In the genomic region with DNA sequence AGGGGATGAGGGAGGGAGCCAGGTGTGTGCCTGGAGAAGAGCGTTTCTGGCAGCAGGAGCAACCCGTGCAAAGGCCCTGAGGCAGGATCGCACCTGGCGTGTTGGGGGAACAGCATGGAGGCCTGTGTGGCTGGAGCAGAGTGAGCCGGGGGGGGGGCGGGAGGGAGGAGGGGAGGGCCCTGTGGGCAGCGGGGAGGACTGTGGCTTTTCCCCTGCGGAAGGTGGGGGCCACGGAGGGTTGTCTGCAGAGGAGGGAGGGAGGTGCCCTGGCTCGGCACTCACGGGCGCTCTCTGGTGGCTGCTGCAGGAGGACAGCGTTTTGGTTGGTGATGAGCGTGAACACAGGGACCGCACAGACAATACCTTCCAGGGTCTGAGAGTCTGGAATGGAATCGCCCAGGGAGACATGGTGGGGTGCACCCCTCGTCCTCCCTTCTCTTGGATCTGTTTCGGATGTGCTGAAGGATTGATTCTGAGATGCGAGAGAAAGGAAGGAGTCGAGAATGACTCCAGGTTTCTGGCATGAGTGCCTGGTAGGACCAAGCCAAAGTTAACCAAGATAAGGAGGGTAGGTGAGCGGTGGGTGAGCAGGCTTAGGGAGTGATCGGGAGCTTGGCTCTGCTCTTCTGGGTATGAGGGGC, we compare ENCODE assay signal across 1 cellular context.
TF ChIP-seq lines count a peak whose summit lies in the region.

No MANE protein-coding gene starts in this region.

TF ChIP-seq in GM12878, 131 proteins besides CTCF, POLR2A, EP300 and RAD21 (continued from another document):
- peak; percentile 20; the same call in 1 of the 2 replicates for TF ChIP-seq LARP7 (IDR thresholded peaks at IDR 0.05)
- TF ChIP-seq RAD51 (IDR thresholded peaks at IDR 0.05): no peak
- no peak for TF ChIP-seq DPF2 (IDR thresholded peaks at IDR 0.05)
- TF ChIP-seq YY1 (IDR thresholded peaks at IDR 0.05; ENCODE audit: low read depth, low read length): 0 out of 2 replicates have a peak, but pooled peaks have one; percentile 53
- TF ChIP-seq TBL1XR1 (IDR thresholded peaks at IDR 0.05; ENCODE audit: low read depth, low read length): no peak
